Comparison of ENCODE assay signal across 13 cellular contexts in the genomic region with DNA sequence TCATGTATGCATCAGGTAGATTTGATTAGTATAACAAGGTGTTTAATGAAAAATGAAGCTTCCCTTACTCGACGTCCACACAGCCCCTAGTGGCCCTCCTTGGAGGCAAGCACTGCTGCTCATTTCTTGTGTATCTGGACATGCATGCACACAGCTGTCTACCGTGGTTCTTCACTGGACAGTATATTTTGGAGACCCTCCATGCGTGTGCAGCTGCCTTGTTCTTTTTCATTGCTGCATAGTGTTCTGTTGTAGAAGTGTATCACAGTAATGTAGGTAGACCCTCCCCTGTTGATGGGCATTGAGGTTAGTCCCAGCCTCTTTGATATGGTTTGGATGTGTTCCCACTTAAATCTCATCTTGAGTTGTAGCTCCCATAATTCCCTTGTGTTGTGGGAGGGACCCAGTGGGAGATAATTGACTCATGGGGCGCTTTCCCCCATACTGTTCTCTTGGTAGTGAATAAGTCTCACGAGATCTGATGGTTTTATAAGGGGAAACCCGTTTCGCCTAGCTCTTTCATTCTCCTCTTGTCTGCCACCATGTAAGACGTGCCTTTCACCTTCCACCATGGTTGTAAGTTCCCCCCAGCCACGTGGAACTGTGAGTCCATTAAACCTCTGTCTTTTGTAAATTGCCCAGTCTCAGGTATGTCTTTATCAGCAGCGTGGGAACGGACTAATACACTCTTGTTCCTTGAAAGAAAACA. TPM values are rescaled to one million over a fixed set of nuclear protein-coding genes. Genes with fewer than 3 reads are reported as not detected.
DNase-seq lines count a peak whose midpoint lies in the region; FAIRE-seq and TF ChIP-seq lines count a peak whose summit lies in the region.
"Had no signal": no experiment of that assay in that cellular context is flagged by ENCODE, and none has a peak within 500 bp of the region (broad histone marks: within the 10 kb centered on the region; RNA-seq: fewer than 3 reads in every experiment).

No MANE protein-coding gene starts in this region.

- H3K79me2 ChIP-seq in OCI-LY1 (ENCODE audit: insufficient read depth, low read length) = peaks cover 86% of the 10 kb centered on the region

- H2AFZ ChIP-seq in OCI-LY1 (ENCODE audit: low read length) = no peak overlapping the region

- H3K27me3 Mint-ChIP-seq in activated CD4-positive, alpha-beta T cell treated with anti-CD3 and anti-CD28 coated beads, Interleukin-2, amount 10 ng/mL, durations not matched to agents 7 days and 5 days = no peaks in the 10 kb centered on the region
- no peaks in the 10 kb centered on the region for H3K27me3 Mint-ChIP-seq in dendritic cell treated with granulocyte-macrophage colony-stimulating factor and Interleukin-4, amounts not matched to agents 40 ng/mL and 50 ng/mL, for 4 days

- H3K9ac ChIP-seq in OCI-LY1 (ENCODE audit: low read length) = no peak overlapping the region; the same call in 1 of the 2 replicates

- intact Hi-C loops in dendritic cell treated with granulocyte-macrophage colony-stimulating factor and Interleukin-4, amounts not matched to agents 40 ng/mL and 50 ng/mL, for 4 days (cut with micrococcal nuclease) = no loop called here
- intact Hi-C loops in thyroid gland (cut with DNase I) = no loop called here

- 62 to 79% (median 75%) methylated on average over 12 of the region's 12 CpGs for WGBS in small intestine, 3 donors
- WGBS in thyroid gland, 2 donors = 90 to 91% methylated on average over 12 of the region's 12 CpGs

- peak overlapping the region; percentile 52; the same call in 1 of the 2 replicates for H3K4me2 ChIP-seq in OCI-LY1 (ENCODE audit: low read length)

- peaks cover 28% of the 10 kb centered on the region for H3K36me3 Mint-ChIP-seq in activated CD4-positive, alpha-beta T cell treated with anti-CD3 and anti-CD28 coated beads, Interleukin-2, amount 10 ng/mL, durations not matched to agents 7 days and 5 days (ENCODE audit: low read depth)
- H3K36me3 Mint-ChIP-seq in dendritic cell treated with granulocyte-macrophage colony-stimulating factor and Interleukin-4, amounts not matched to agents 40 ng/mL and 50 ng/mL, for 4 days (ENCODE audit: low read depth) = peaks cover 71% of the 10 kb centered on the region

- H3K9me2 ChIP-seq in OCI-LY1 (ENCODE audit: low read depth, low read length) = no peaks in the 10 kb centered on the region

- TF ChIP-seq POLR2A in thyroid gland (IDR thresholded peaks at IDR 0.05) = no peak

- H3K4me1 Mint-ChIP-seq in activated CD4-positive, alpha-beta T cell treated with anti-CD3 and anti-CD28 coated beads, Interleukin-2, amount 10 ng/mL, durations not matched to agents 7 days and 5 days = peaks cover 74% of the 10 kb centered on the region
- peaks cover 100% of the 10 kb centered on the region for H3K4me1 Mint-ChIP-seq in dendritic cell treated with granulocyte-macrophage colony-stimulating factor and Interleukin-4, amounts not matched to agents 40 ng/mL and 50 ng/mL, for 4 days (ENCODE audit: low read depth)

- POLR2A ChIA-PET in activated CD4-positive, alpha-beta T cell treated with anti-CD3 and anti-CD28 coated beads, Interleukin-2, amount 10 ng/mL, durations not matched to agents 7 days and 5 days (lab: Charles Lee) = no interaction called here

- H3K27ac Mint-ChIP-seq in activated CD4-positive, alpha-beta T cell treated with anti-CD3 and anti-CD28 coated beads, Interleukin-2, amount 10 ng/mL, durations not matched to agents 7 days and 5 days = peak overlapping the region; percentile 73
- H3K27ac Mint-ChIP-seq in dendritic cell treated with granulocyte-macrophage colony-stimulating factor and Interleukin-4, amounts not matched to agents 40 ng/mL and 50 ng/mL, for 4 days = peak overlapping the region; percentile 81

- H3K4me3 ChIP-seq in OCI-LY1 (ENCODE audit: low read depth, low read length, poor library complexity, severe bottlenecking) (peak overlapping the region; percentile 31), small intestine (ENCODE audit: low read depth in 1 of 2, low read length in 2 of 2) (no peak overlapping the region), thyroid gland (replicated peaks in 1 of 3) (no peak overlapping the region)
- H3K4me3 ChIP-seq: gastrocnemius medialis, lower lobe of right lung, psoas muscle had no signal

- no peak for DNase-seq in activated CD4-positive, alpha-beta T cell treated with anti-CD3 and anti-CD28 coated beads, Interleukin-2, amount 10 ng/mL, durations not matched to agents 7 days and 5 days
- no peak for DNase-seq in activated CD4-positive, alpha-beta T cell treated with anti-CD3 and anti-CD28 coated beads, Interleukin-2, amount 50 U/mL, for 48 hours
- no peak for DNase-seq in small intestine
- DNase-seq in NCI-H2196 (lab: John Stamatoyannopoulos, UW; ENCODE audit: unreplicated experiment) = no peak
- no peak for DNase-seq in thyroid gland
- DNase-seq in mucosa of gallbladder (ENCODE audit: low spot score) = no peak
- DNase-seq: NCI-H446 had no signal

- H3F3A ChIP-seq in OCI-LY1 (ENCODE audit: insufficient read depth, low read length) = no peaks in the 10 kb centered on the region

- H3K4me3 Mint-ChIP-seq in activated CD4-positive, alpha-beta T cell treated with anti-CD3 and anti-CD28 coated beads, Interleukin-2, amount 10 ng/mL, durations not matched to agents 7 days and 5 days = no peak overlapping the region
- H3K4me3 Mint-ChIP-seq in dendritic cell treated with granulocyte-macrophage colony-stimulating factor and Interleukin-4, amounts not matched to agents 40 ng/mL and 50 ng/mL, for 4 days = no peak overlapping the region

- H4K20me1 ChIP-seq in OCI-LY1 (ENCODE audit: insufficient read depth, low read length) = no peaks in the 10 kb centered on the region

- no peak for FAIRE-seq in small intestine (lab: Jason Lieb, UNC)

- CTCF ChIA-PET in activated CD4-positive, alpha-beta T cell treated with anti-CD3 and anti-CD28 coated beads, Interleukin-2, amount 10 ng/mL, durations not matched to agents 7 days and 5 days (lab: Charles Lee) = interaction anchor here (0.5 to 1.2 kb wide), 4 partner anchors 10 to 163 kb away, joined by 3 to 4 read pairs (median 4); no protein-coding TSS in a partner anchor

- H3K27ac ChIP-seq in OCI-LY1 (ENCODE audit: low read depth, low read length, poor library complexity, severe bottlenecking) (peak overlapping the region; percentile 78), small intestine (ENCODE audit: low read depth in 1 of 2, low read length in 1 of 2) (peak overlapping the region; percentile 91 to 93), thyroid gland (no peak overlapping the region)
- H3K27ac ChIP-seq: gastrocnemius medialis, psoas muscle had no signal

- H3K9me3 ChIP-seq in OCI-LY1 (ENCODE audit: low read length) (no peaks in the 10 kb centered on the region), small intestine (ENCODE audit: control insufficient read depth, low read depth) (no peaks in the 10 kb centered on the region), thyroid gland (no peaks in the 10 kb centered on the region)
- H3K9me3 ChIP-seq: gastrocnemius medialis, lower lobe of right lung, psoas muscle had no signal

- peaks cover 9% of the 10 kb centered on the region for H3K9me3 Mint-ChIP-seq in activated CD4-positive, alpha-beta T cell treated with anti-CD3 and anti-CD28 coated beads, Interleukin-2, amount 10 ng/mL, durations not matched to agents 7 days and 5 days
- no peaks in the 10 kb centered on the region for H3K9me3 Mint-ChIP-seq in dendritic cell treated with granulocyte-macrophage colony-stimulating factor and Interleukin-4, amounts not matched to agents 40 ng/mL and 50 ng/mL, for 4 days

- peaks cover 12% of the 10 kb centered on the region for H3K36me3 ChIP-seq in OCI-LY1 (ENCODE audit: insufficient read depth, low read length)
- H3K36me3 ChIP-seq in small intestine (ENCODE audit: control insufficient read depth in 2 of 2, insufficient read depth in 2 of 2, low read length in 2 of 2) = no peaks in the 10 kb centered on the region
- no peaks in the 10 kb centered on the region for H3K36me3 ChIP-seq in thyroid gland
- H3K36me3 ChIP-seq: gastrocnemius medialis, lower lobe of right lung had no signal

- no peaks in the 10 kb centered on the region for H3K27me3 ChIP-seq in OCI-LY1 (ENCODE audit: insufficient read depth, low read length)
- H3K27me3 ChIP-seq in small intestine (ENCODE audit: control insufficient read depth in 2 of 2, insufficient read depth in 2 of 2, low read length in 2 of 2) = no peaks in the 10 kb centered on the region
- H3K27me3 ChIP-seq in thyroid gland = no peaks in the 10 kb centered on the region
- H3K27me3 ChIP-seq: dorsolateral prefrontal cortex, gastrocnemius medialis had no signal

- TF ChIP-seq CTCF in OCI-LY1 (IDR thresholded peaks at IDR 0.05; ENCODE audit: low read length) (peak; percentile 12; the same call in 1 of the 2 replicates), thyroid gland (IDR thresholded peaks at IDR 0.05) (no peak)

- H3K4me1 ChIP-seq in OCI-LY1 (ENCODE audit: insufficient read depth, low read length, severe bottlenecking) = peaks cover 79% of the 10 kb centered on the region
- peaks cover 20% of the 10 kb centered on the region in 2 donors for H3K4me1 ChIP-seq in small intestine (ENCODE audit: control insufficient read depth in 2 of 2, insufficient read depth in 1 of 2, low read depth in 1 of 2, low read length in 1 of 2)
- peaks cover 29 to 53% of the 10 kb centered on the region in 2 donors for H3K4me1 ChIP-seq in thyroid gland
- H3K4me1 ChIP-seq: psoas muscle had no signal

RNA-seq across cellular contexts. Expression of gene CMIP, which starts 6.3 kb away (rescaled TPM):
- 10 to 100 TPM; 44.7 to 46.8 TPM for total RNA-seq in activated CD4-positive, alpha-beta T cell treated with anti-CD3 and anti-CD28 coated beads, Interleukin-2, amount 10 ng/mL, durations not matched to agents 7 days and 5 days
- polyA plus RNA-seq in small intestine = 10 to 100 TPM; 43.8 to 74.7 (median 43.9) TPM
- 10 to 100 TPM; 15.5 to 65.9 (median 20.2) TPM for total RNA-seq in thyroid gland
- total RNA-seq in mucosa of gallbladder = 95.5 TPM

Comparison
In these comparisons a context has a peak if more than half of its experiments do, and no peak if none do; other contexts are left out.
1. H3K27ac ChIP-seq: peak in OCI-LY1 (single experiment) and small intestine (2 of 2); none in thyroid gland (0 of 3).